In the genomic region with DNA sequence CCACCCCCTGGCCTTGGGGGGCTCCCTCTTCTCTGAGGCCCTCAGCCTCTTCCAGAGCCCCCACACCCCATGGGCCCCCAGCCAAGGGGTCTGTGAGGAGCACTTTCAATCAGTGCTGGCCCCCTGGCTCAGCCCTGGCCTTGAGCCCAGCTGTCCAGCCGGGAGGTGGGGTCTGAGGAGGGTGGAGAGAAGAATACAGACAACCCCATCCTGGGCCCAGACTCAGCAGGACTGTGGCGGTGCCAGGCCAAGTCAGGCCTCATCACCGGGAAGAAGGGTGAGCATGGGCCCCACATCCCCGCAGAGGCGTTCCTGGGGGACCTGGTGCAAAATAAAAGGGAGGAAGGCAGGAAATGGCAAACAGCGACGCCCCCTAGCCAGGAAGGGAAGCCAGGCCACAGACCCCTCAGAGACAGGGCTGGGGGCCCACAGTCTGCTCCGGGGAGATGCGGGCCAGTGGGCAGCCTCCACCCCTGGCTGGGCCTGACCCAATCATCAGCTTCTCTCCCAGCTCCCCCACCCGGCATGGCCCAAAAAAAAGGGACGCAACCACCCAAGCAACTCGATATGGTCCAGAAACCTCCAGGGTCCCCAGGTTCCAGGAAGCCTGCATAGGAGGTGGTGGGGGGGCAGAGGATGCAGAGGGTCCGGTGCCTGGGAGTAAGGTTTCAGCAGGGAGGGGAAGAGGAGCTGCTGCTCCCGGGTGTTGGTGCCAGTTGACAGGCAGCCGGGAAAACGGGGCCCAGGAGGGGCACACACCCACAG, we compare ENCODE assay signal across 10 cellular contexts. TPM values are rescaled to one million over a fixed set of nuclear protein-coding genes. Genes with fewer than 3 reads are reported as not detected.
DNase-seq lines count a peak whose midpoint lies in the region; ATAC-seq and TF ChIP-seq lines count a peak whose summit lies in the region.
"Had no signal": no experiment of that assay in that cellular context is flagged by ENCODE, and none has a peak within 500 bp of the region (broad histone marks: within the 10 kb centered on the region; RNA-seq: fewer than 3 reads in every experiment).

No MANE protein-coding gene starts in this region.

- no peaks in the 10 kb centered on the region for H3K27me3 ChIP-seq in right atrium auricular region
- H3K27me3 ChIP-seq in iPS-18a (ENCODE audit: control insufficient read depth, insufficient read depth, low read length): no peaks in the 10 kb centered on the region
- H3K27me3 ChIP-seq in rectal smooth muscle tissue (ENCODE audit: control insufficient read depth, insufficient read depth, low read length): no peaks in the 10 kb centered on the region

- H3K36me3 ChIP-seq in right atrium auricular region (no peaks in the 10 kb centered on the region), iPS-18a (ENCODE audit: control insufficient read depth, low read depth, low read length) (no peaks in the 10 kb centered on the region), rectal smooth muscle tissue (ENCODE audit: control insufficient read depth, insufficient read depth, low read length) (no peaks in the 10 kb centered on the region)

- peak overlapping the region; percentile 68 to 79 for H3K27ac ChIP-seq in right atrium auricular region
- no peak overlapping the region for H3K27ac ChIP-seq in iPS-18a (ENCODE audit: low read length)
- peak overlapping the region; percentile 82 for H3K27ac ChIP-seq in rectal smooth muscle tissue (ENCODE audit: low read depth, low read length)

- H3K4me3 ChIP-seq in right atrium auricular region: no peak overlapping the region
- peak overlapping the region; percentile 22 for H3K4me3 ChIP-seq in iPS-18a (ENCODE audit: low read length)
- H3K4me3 ChIP-seq in rectal smooth muscle tissue (ENCODE audit: low read length): no peak overlapping the region

- TF ChIP-seq CTCF in right atrium auricular region (IDR thresholded peaks at IDR 0.05): no peak

- intact Hi-C loops in Right ventricle myocardium superior (cut with DNase I): no loop called here

- no peak overlapping the region for H3K9ac ChIP-seq in iPS-18a (ENCODE audit: low read length)
- no peak overlapping the region for H3K9ac ChIP-seq in rectal smooth muscle tissue (ENCODE audit: low read length)

- no peak for DNase-seq in right atrium auricular region (ENCODE audit: low spot score)
- no peak for DNase-seq in Right ventricle myocardium superior
- DNase-seq in DMS114 treated with DMSO at 0.1 percent for 48 hours (lab: John Stamatoyannopoulos, UW; ENCODE audit: unreplicated experiment): no peak
- DNase-seq in COLO668 (lab: John Stamatoyannopoulos, UW; ENCODE audit: unreplicated experiment): no peak
- DNase-seq in activated CD8-positive, alpha-beta memory T cell treated with anti-CD3 and anti-CD28 coated beads, Interleukin-2, amount 50 U/mL, for 4 hours: no peak
- DNase-seq: central memory CD4-positive, alpha-beta T cell had no signal

- H3K9me3 ChIP-seq in right atrium auricular region (no peaks in the 10 kb centered on the region), iPS-18a (ENCODE audit: control insufficient read depth, low read depth, low read length) (no peaks in the 10 kb centered on the region)

- H3K4me1 ChIP-seq in right atrium auricular region (peaks cover 0 to 81% of the 10 kb centered on the region in 2 donors), iPS-18a (ENCODE audit: control insufficient read depth, low read depth, low read length) (peaks cover 61% of the 10 kb centered on the region), rectal smooth muscle tissue (ENCODE audit: control insufficient read depth, insufficient read depth, low read length) (peaks cover 27% of the 10 kb centered on the region)

- ATAC-seq in Right ventricle myocardium superior (ENCODE audit: poor library complexity) (no peak), HG03135 (IDR thresholded peaks at IDR 0.05; ENCODE audit: unreplicated experiment) (no peak)

RNA-seq across cellular contexts. Expression of a gene that starts 20.6 kb away (rescaled TPM):
- 10 to 100 TPM in 1 of 2 donors, 1 to 10 TPM in 1; 8.5 to 10.7 TPM for total RNA-seq in right atrium auricular region
- 8.4 TPM for total RNA-seq in Right ventricle myocardium superior
- total RNA-seq: LHCN-M2 had no signal
